In the genomic region with DNA sequence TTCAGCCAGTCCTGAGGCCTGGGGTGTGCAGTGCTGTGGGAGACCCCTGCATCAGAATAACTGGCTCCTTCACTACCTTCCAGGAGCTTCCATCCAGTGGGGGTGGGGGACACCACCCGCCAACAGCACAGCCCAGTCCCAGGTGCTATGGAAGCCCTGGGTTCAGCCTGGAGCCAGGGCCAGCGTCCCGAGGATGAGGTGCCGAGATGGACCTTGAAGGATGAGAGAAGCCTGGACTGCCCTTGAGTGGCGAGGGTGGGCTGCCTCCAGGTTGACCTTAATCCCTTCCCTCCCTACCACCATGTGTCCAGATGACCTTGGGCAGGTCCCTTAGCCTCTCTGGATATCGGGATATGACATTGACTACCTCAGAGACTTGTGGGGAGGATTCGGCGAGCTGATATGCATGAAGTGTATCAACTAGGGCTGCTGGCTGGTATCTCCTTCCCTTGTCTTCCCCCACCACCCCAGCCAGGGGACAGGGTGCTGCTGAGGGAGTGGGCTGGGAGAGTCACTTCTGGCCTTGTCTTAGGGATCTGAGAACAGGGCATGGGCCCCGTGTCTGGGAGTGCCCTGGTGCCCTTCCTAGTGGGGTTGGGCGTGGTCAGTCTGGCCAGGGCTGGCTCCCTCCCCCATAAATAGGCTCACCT, we compare ENCODE assay signal across 17 cellular contexts. TPM values are rescaled to one million over a fixed set of nuclear protein-coding genes. Genes with fewer than 3 reads are reported as not detected.
A peak's percentile ranks its signal among the peaks of the same experiment; 100 is the strongest.
DNase-seq lines count a peak whose midpoint lies in the region; ATAC-seq, FAIRE-seq and TF ChIP-seq lines count a peak whose summit lies in the region.
"Had no signal": no experiment of that assay in that cellular context is flagged by ENCODE, and none has a peak within 500 bp of the region (broad histone marks: within the 10 kb centered on the region; RNA-seq: fewer than 3 reads in every experiment).

No MANE protein-coding gene starts in this region.

- H3K27me3 Mint-ChIP-seq in natural killer cell (ENCODE audit: low read depth in 2 of 2): no peaks in the 10 kb centered on the region
- H3K27me3 Mint-ChIP-seq in natural killer cell treated with Interleukin-12 subunit alpha and Interleukin-12 subunit beta and Interleukin-15 and Interleukin-18, amount 100 ng/mL, for 72 hours: no peaks in the 10 kb centered on the region
- H3K27me3 Mint-ChIP-seq in central memory CD8-positive, alpha-beta T cell: no peaks in the 10 kb centered on the region

- H3K36me3 ChIP-seq in ovary: no peaks in the 10 kb centered on the region

- H3K4me1 Mint-ChIP-seq in natural killer cell: peaks cover 50 to 75% of the 10 kb centered on the region in 2 donors
- peaks cover 23 to 35% of the 10 kb centered on the region in 2 donors for H3K4me1 Mint-ChIP-seq in natural killer cell treated with Interleukin-12 subunit alpha and Interleukin-12 subunit beta and Interleukin-15 and Interleukin-18, amount 100 ng/mL, for 72 hours (ENCODE audit: low read depth in 2 of 2)
- H3K4me1 Mint-ChIP-seq in central memory CD8-positive, alpha-beta T cell: peaks cover 41% of the 10 kb centered on the region

- H3K27ac ChIP-seq in ovary: no peak overlapping the region
- H3K27ac ChIP-seq: BLaER1, colonic mucosa, prostate gland had no signal

- no peak for TF ChIP-seq EP300 in ovary (IDR thresholded peaks at IDR 0.05)

- intact Hi-C loops in natural killer cell (cut with micrococcal nuclease) (no loop called here), ovary (cut with DNase I) (no loop called here)

- H3K27me3 ChIP-seq in ovary: no peaks in the 10 kb centered on the region
- H3K27me3 ChIP-seq: BLaER1, colonic mucosa, MG63, transverse colon had no signal

- H3K4me3 Mint-ChIP-seq in natural killer cell: no peak overlapping the region
- H3K4me3 Mint-ChIP-seq in natural killer cell treated with Interleukin-12 subunit alpha and Interleukin-12 subunit beta and Interleukin-15 and Interleukin-18, amount 100 ng/mL, for 72 hours: no peak overlapping the region
- H3K4me3 Mint-ChIP-seq in central memory CD8-positive, alpha-beta T cell: no peak overlapping the region

- peak overlapping the region; percentile 81 to 84 for H3K27ac Mint-ChIP-seq in natural killer cell
- peak overlapping the region in 1 of 2 donors; percentile 90 for H3K27ac Mint-ChIP-seq in natural killer cell treated with Interleukin-12 subunit alpha and Interleukin-12 subunit beta and Interleukin-15 and Interleukin-18, amount 100 ng/mL, for 72 hours
- H3K27ac Mint-ChIP-seq in central memory CD8-positive, alpha-beta T cell (ENCODE audit: low read depth): peak overlapping the region; percentile 76

- 69 to 75% (median 73%) methylated on average over 10 of the region's 10 CpGs for whole genome bisulfite sequencing in ovary, 3 donors

- no peaks in the 10 kb centered on the region for H3K36me3 Mint-ChIP-seq in natural killer cell
- no peaks in the 10 kb centered on the region for H3K36me3 Mint-ChIP-seq in natural killer cell treated with Interleukin-12 subunit alpha and Interleukin-12 subunit beta and Interleukin-15 and Interleukin-18, amount 100 ng/mL, for 72 hours
- H3K36me3 Mint-ChIP-seq in central memory CD8-positive, alpha-beta T cell (ENCODE audit: insufficient read depth): peaks cover 33% of the 10 kb centered on the region

- DNase-seq in natural killer cell (peak; percentile 14), ovary (peak; percentile 10 to 31 (median 14)), NCI-H2196 treated with DMSO at 0.1 percent for 48 hours (lab: John Stamatoyannopoulos, UW; ENCODE audit: unreplicated experiment) (no peak), urothelium cell line (ENCODE audit: low spot score) (no peak)
- DNase-seq in natural killer cell treated with Interleukin-12 subunit alpha and Interleukin-12 subunit beta and Interleukin-15 and Interleukin-18, amount 100 ng/mL, for 72 hours (ENCODE audit: low spot score): no peak
- DNase-seq in central memory CD8-positive, alpha-beta T cell (ENCODE audit: low spot score in 2 of 2): no peak
- DNase-seq: amygdala, colonic mucosa, DMS79 treated with DMSO at 0.1 percent for 48 hours, MG63, NCI-H2029 treated with DMSO at 0.1 percent for 48 hours, NCI-H748 treated with DMSO at 0.1 percent for 48 hours, transverse colon had no signal

- no peak for ATAC-seq in natural killer cell
- no peak for ATAC-seq in natural killer cell treated with Interleukin-12 subunit alpha and Interleukin-12 subunit beta and Interleukin-15 and Interleukin-18, amount 100 ng/mL, for 72 hours
- no peak for ATAC-seq in central memory CD8-positive, alpha-beta T cell (replicated peaks; ENCODE audit: extremely low read depth, poor library complexity, severe bottlenecking)
- no peak for ATAC-seq in GM19455 (IDR thresholded peaks at IDR 0.05; ENCODE audit: unreplicated experiment)

- no peak overlapping the region for H3K4me3 ChIP-seq in ovary
- H3K4me3 ChIP-seq: BLaER1, colonic mucosa, MG63, prostate gland, transverse colon had no signal

- FAIRE-seq in urothelium cell line (lab: Jason Lieb, UNC): no peak

- TF ChIP-seq POLR2A in ovary (IDR thresholded peaks at IDR 0.05): no peak

- no peaks in the 10 kb centered on the region for H3K9me3 ChIP-seq in ovary
- H3K9me3 ChIP-seq: BLaER1, colonic mucosa, MG63, prostate gland, transverse colon had no signal

- TF ChIP-seq CTCF in natural killer cell (IDR thresholded peaks at IDR 0.05) (no peak), ovary (IDR thresholded peaks at IDR 0.05) (no peak)

- H3K9me3 Mint-ChIP-seq in natural killer cell: no peaks in the 10 kb centered on the region
- no peaks in the 10 kb centered on the region for H3K9me3 Mint-ChIP-seq in natural killer cell treated with Interleukin-12 subunit alpha and Interleukin-12 subunit beta and Interleukin-15 and Interleukin-18, amount 100 ng/mL, for 72 hours
- no peaks in the 10 kb centered on the region for H3K9me3 Mint-ChIP-seq in central memory CD8-positive, alpha-beta T cell

- peaks cover 36% of the 10 kb centered on the region for H3K4me1 ChIP-seq in ovary (ENCODE audit: insufficient read depth)

RNA-seq across cellular contexts. Expression of a gene that starts 41.3 kb away (rescaled TPM):
- total RNA-seq in natural killer cell: 100 to 1,000 TPM; 293 to 363 (median 340) TPM
- 100 to 1,000 TPM; 214 to 390 TPM for total RNA-seq in natural killer cell treated with Interleukin-12 subunit alpha and Interleukin-12 subunit beta and Interleukin-15 and Interleukin-18, amount 100 ng/mL, for 72 hours
- 100 to 1,000 TPM in 2 of 7 donors, 10 to 100 TPM in 5; 40.9 to 125 (median 95.0) TPM for total RNA-seq in ovary
- 100 to 1,000 TPM in 1 of 2 donors, 10 to 100 TPM in 1; 57.2 to 138 TPM for polyA plus RNA-seq in ovary

RNA-seq across cellular contexts. Expression of a gene that starts 56.0 kb away (rescaled TPM):
- total RNA-seq in natural killer cell: not detected
- under 1 TPM in 1 of 2 donors, not detected in 1; 0.12 TPM for total RNA-seq in natural killer cell treated with Interleukin-12 subunit alpha and Interleukin-12 subunit beta and Interleukin-15 and Interleukin-18, amount 100 ng/mL, for 72 hours
- total RNA-seq in ovary: not detected
- polyA plus RNA-seq in ovary: not detected
- total RNA-seq: colonic mucosa, HT1080, transverse colon had no signal

RNA-seq across cellular contexts. Expression of a gene that starts 57.7 kb away (rescaled TPM):
- total RNA-seq in natural killer cell (100 to 1,000 TPM; 752 to 934 (median 923) TPM), ovary (1,000 to 10,000 TPM; 2,982 to 5,219 (median 3,257) TPM)
- total RNA-seq in natural killer cell treated with Interleukin-12 subunit alpha and Interleukin-12 subunit beta and Interleukin-15 and Interleukin-18, amount 100 ng/mL, for 72 hours: 1,000 to 10,000 TPM; 1,120 to 1,259 TPM
- polyA plus RNA-seq in ovary: 1,000 to 10,000 TPM; 4,771 to 7,100 TPM

Comparison
In these comparisons a context has a peak if more than half of its experiments do, and no peak if none do; other contexts are left out.
1. DNase-seq: peak in natural killer cell (single experiment) and ovary (5 of 5); none in natural killer cell treated with Interleukin-12 subunit alpha and Interleukin-12 subunit beta and Interleukin-15 and Interleukin-18, amount 100 ng/mL, for 72 hours (single experiment), central memory CD8-positive, alpha-beta T cell (0 of 2), NCI-H2196 treated with DMSO at 0.1 percent for 48 hours (single experiment) and urothelium cell line (single experiment).